1 cellular context compared by ENCODE assay signal in the genomic region with DNA sequence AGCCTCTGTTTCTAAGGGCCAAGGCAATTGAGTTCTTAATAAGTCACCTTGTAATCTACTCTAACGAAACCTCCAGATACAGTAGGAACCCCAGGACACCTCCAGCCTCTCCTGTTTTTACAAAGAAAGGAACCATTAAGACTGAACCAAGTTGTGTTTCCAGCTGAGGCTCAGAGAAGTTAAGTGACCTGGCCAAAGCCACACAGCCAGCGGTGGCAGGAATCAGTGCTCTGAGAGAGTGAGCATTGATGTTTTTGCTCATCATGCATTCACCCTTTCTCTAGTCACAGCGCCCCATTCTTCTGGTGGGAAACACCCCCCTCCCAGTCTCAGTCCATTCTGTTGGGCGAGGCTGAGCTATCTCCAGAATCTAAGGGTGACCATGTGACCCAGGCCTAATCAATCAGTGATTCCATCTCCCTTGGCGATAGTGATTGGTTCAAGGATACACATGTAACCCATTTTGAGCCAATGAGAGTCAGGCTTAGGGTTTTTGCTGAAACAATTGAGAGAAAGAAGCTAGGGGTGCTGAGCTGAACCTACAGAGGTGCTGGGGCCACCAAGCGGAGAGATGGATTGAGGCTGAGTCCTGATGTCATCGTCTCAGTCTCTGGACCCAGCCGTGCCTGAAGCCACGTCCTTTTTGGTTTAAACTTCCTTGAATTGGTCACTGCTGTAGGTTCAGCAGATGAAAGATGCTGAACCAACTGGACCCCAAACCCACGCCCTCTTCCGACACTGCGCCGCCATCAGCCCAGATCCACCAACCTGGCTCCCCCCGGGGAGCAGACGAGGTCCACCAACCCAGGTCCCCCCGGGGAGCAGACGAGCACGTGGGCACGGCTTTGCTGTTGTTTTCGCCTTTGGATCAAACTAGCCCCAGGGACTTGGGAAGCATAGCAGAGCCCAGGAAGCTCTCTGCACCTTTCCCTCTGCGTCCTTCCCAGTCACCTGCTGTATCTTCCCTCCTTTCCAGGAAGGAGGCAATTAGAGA.
TF ChIP-seq lines count a peak whose summit lies in the region.

No MANE protein-coding gene starts in this region.

TF ChIP-seq in GM12878, 131 proteins besides CTCF, POLR2A, EP300 and RAD21:
- TF ChIP-seq MEF2A (IDR thresholded peaks at IDR 0.05; ENCODE audit: insufficient read depth, low read depth, low read length) = no peak
- no peak for TF ChIP-seq STAT1 (conservative IDR thresholded peaks at IDR 0.05)
- TF ChIP-seq ZNF207 (IDR thresholded peaks at IDR 0.05; ENCODE audit: borderline replicate concordance) = no peak
- no peak for TF ChIP-seq HDAC6 (IDR thresholded peaks at IDR 0.05; ENCODE audit: unreplicated experiment)
- no peak for TF ChIP-seq CHD4 (IDR thresholded peaks at IDR 0.05)
- TF ChIP-seq CHD1 (IDR thresholded peaks at IDR 0.05; ENCODE audit: low read depth, low read length) = no peak
- no peak for TF ChIP-seq SRF (IDR thresholded peaks at IDR 0.05; ENCODE audit: low read depth in 2 of 2, low read length in 2 of 2)
- no peak for TF ChIP-seq TCF3 (IDR thresholded peaks at IDR 0.05; ENCODE audit: borderline replicate concordance, insufficient read depth, low read depth, low read length)
- no peak for TF ChIP-seq NFXL1 (IDR thresholded peaks at IDR 0.05; ENCODE audit: borderline replicate concordance)
- no peak for TF ChIP-seq RFX5 (IDR thresholded peaks at IDR 0.05; ENCODE audit: low read depth, low read length)
- no peak for TF ChIP-seq EZH2 (IDR thresholded peaks at IDR 0.05; ENCODE audit: borderline replicate concordance, control insufficient read depth, low read depth, low read length)
- TF ChIP-seq FOXK2 (IDR thresholded peaks at IDR 0.05) = no peak
- no peak for TF ChIP-seq ASH2L (IDR thresholded peaks at IDR 0.05; ENCODE audit: borderline replicate concordance, low read depth)
- no peak for TF ChIP-seq SP1 (IDR thresholded peaks at IDR 0.05; ENCODE audit: low read depth, low read length)
- TF ChIP-seq JUNB (IDR thresholded peaks at IDR 0.05) = no peak
- TF ChIP-seq ZNF217 (IDR thresholded peaks at IDR 0.05) = no peak
- no peak for TF ChIP-seq MEF2B (IDR thresholded peaks at IDR 0.05; ENCODE audit: partially characterized antibody, poor library complexity, severe bottlenecking)
- no peak for TF ChIP-seq CEBPB (IDR thresholded peaks at IDR 0.05; ENCODE audit: borderline replicate concordance in 1 of 2, low read depth in 2 of 2, low read length in 2 of 2)
TF ChIP-seq in GM12878: peak in this region for 0.
